ENCODE assay signal across 8 cellular contexts in genomic region chr20:30356854-30357467, GRCh38.
A peak's percentile ranks its signal among the peaks of the same experiment; 100 is the strongest.
DNase-seq lines count a peak whose midpoint lies in the region; ATAC-seq and TF ChIP-seq lines count a peak whose summit lies in the region.
"Not testable (repeated sequence)": the region's sequence is repeated elsewhere in the genome, so short reads cannot be mapped to it uniquely, and the experiment has no call there.

No MANE protein-coding gene starts in this region.

- not testable (repeated sequence) for H3K36me3 Mint-ChIP-seq in MCF 10A (ENCODE audit: insufficient read depth, unreplicated experiment)

- not testable (repeated sequence) for TF ChIP-seq EP300 in transverse colon (IDR thresholded peaks at IDR 0.05; ENCODE audit: low read depth)

- POLR2A ChIA-PET in BJ (lab: Charles Lee); MCF 10A (lab: Yijun Ruan, JAX): not testable (repeated sequence)

- not testable (repeated sequence) for TF ChIP-seq POLR2A in transverse colon (IDR thresholded peaks at IDR 0.05)

- H3K27ac ChIP-seq in transverse colon, result not testable (repeated sequence)

- 32 to 42% methylated on average over 2 of the region's 2 CpGs for WGBS in transverse colon (ENCODE audit: low coverage in 1 of 2), 2 donors

- CTCF ChIA-PET in BJ (lab: Yijun Ruan, JAX), result not testable (repeated sequence)
- CTCF ChIA-PET in MCF 10A (lab: Yijun Ruan, JAX), result interaction anchor here (0.6 to 1.7 kb wide), 7 partner anchors 9 to 1923 kb away, joined by 3 to 5 read pairs (median 3); no protein-coding TSS in a partner anchor

- H3K4me3 Mint-ChIP-seq in MCF 10A (ENCODE audit: unreplicated experiment), result not testable (repeated sequence)

- intact Hi-C loops in MCF 10A (cut with micrococcal nuclease); mucosa of descending colon (cut with DNase I, micrococcal nuclease); transverse colon (cut with DNase I; ENCODE audit: low total_unique reads): not testable (repeated sequence)

- H3K9me3 Mint-ChIP-seq in MCF 10A (ENCODE audit: unreplicated experiment), result not testable (repeated sequence)

- H3K4me1 ChIP-seq in mucosa of descending colon (ENCODE audit: low read depth); transverse colon: not testable (repeated sequence)

- in situ Hi-C loops in transverse colon (cut with MboI; ENCODE audit: low pct_ligation_motif_present in 1 of 4, low pct_unique_long_range_greater_than_20kb in 1 of 4, low sequenced_read_pairs in 3 of 4), result not testable (repeated sequence)

- H3K9me3 ChIP-seq in mucosa of descending colon, transverse colon: not testable (repeated sequence)

- not testable (repeated sequence) for H3K27me3 ChIP-seq in BJ (ENCODE audit: control insufficient read depth, insufficient read depth, low read length); transverse colon

- TF ChIP-seq CTCF in BJ (IDR thresholded peaks at IDR 0.05; ENCODE audit: insufficient read depth, low read depth, low read length), result peak; percentile 50
- peak; percentile 26; the same call in 1 of the 2 replicates for TF ChIP-seq CTCF in GM12874 (IDR thresholded peaks at IDR 0.05; ENCODE audit: insufficient read depth, low read depth, low read length)
- TF ChIP-seq CTCF in MCF 10A (IDR thresholded peaks at IDR 0.05; ENCODE audit: unreplicated experiment), result peak; percentile 43
- peak; percentile 52 for TF ChIP-seq CTCF in fibroblast of the aortic adventitia (IDR thresholded peaks at IDR 0.05; ENCODE audit: insufficient read depth, low read length)
- TF ChIP-seq CTCF in mucosa of descending colon (IDR thresholded peaks at IDR 0.05), result peak; percentile 56
- peak; percentile 29 to 73 (median 56) for TF ChIP-seq CTCF in transverse colon (IDR thresholded peaks at IDR 0.05)

- DNase-seq in BJ (ENCODE audit: low read depth); MCF 10A (ENCODE audit: unreplicated experiment); fibroblast of the aortic adventitia (ENCODE audit: low read depth); mucosa of descending colon; transverse colon: not testable (repeated sequence)
- DNase-seq in NCI-H1092 treated with DMSO at 0.1 percent for 48 hours (lab: John Stamatoyannopoulos, UW) (peak; percentile 0), SIG-M5 treated with dmso at 0.1 percent for 504 hours (lab: John Stamatoyannopoulos, UW; ENCODE audit: unreplicated experiment) (peak; percentile 25)

- not testable (repeated sequence) for H3K36me3 ChIP-seq in BJ (ENCODE audit: control insufficient read depth, insufficient read depth, low read length); mucosa of descending colon (ENCODE audit: low read depth); transverse colon

- not testable (repeated sequence) for H3K4me1 Mint-ChIP-seq in MCF 10A (ENCODE audit: insufficient read depth, unreplicated experiment)

- H3K27ac Mint-ChIP-seq in MCF 10A (ENCODE audit: low read depth, unreplicated experiment), result not testable (repeated sequence)

- H3K4me3 ChIP-seq in BJ (ENCODE audit: low read depth, low read length); fibroblast of the aortic adventitia (ENCODE audit: low read depth, low read length); mucosa of descending colon; transverse colon: not testable (repeated sequence)

- BruUV-seq in MCF 10A (replicated peaks; lab: Mats Ljungman, UMichigan), result not testable (repeated sequence)

- H3K27me3 Mint-ChIP-seq in MCF 10A (ENCODE audit: insufficient read depth, unreplicated experiment), result not testable (repeated sequence)

- not testable (repeated sequence) for ATAC-seq in mucosa of descending colon
